In the genomic region with DNA sequence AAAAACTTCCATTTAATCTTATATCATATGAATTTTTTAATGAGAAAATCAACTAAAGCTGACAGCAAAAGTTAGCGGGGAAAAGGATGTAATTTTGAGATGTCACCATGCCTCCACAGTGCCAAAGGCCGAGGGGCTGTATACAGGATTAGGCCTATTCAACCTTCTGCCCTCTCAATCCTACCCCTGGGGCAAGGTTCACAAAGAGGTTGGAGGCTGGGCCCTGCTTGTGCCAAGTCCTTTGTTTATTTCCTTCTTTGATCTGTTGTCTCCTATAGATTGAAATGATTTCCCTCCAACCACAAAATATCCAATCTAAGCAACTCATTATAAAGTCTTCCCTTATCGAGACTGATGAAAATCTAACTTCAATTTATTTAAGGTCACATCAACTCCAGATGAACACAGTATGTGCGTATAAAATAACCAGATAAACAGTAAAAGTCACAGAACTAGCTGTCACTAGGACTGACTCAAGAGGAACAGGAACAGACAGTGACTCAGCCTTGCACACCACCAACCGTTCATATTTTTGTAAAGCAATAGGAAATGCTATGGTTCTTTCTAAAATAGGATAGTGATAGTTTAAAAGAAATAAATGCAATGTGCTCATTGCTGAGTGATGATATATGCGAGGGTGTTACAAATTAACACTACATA, we compare ENCODE assay signal across 11 cellular contexts.
DNase-seq lines count a peak whose midpoint lies in the region; ATAC-seq and TF ChIP-seq lines count a peak whose summit lies in the region.
"Had no signal": no experiment of that assay in that cellular context is flagged by ENCODE, and none has a peak within 500 bp of the region (broad histone marks: within the 10 kb centered on the region; RNA-seq: fewer than 3 reads in every experiment).

No MANE protein-coding gene starts in this region.

- H3K4me3 Mint-ChIP-seq in HFFc6 = peak overlapping the region; percentile 54
- no peak overlapping the region for H3K4me3 Mint-ChIP-seq in activated T-helper 1 cell treated with anti-CD3 and anti-CD28 coated beads, Interleukin-12 subunit alpha, Interleukin-12 subunit beta, Interleukin-2, Interleukin-4 antibody, amounts not matched to agents 30 ng/mL and 10 ng/mL and 1 ng/mL, durations not matched to agents 14 hours and 24 hours and 36 hours
- no peak overlapping the region for H3K4me3 Mint-ChIP-seq in WTC11

- no peak for TF ChIP-seq CTCF in BJ (IDR thresholded peaks at IDR 0.05; ENCODE audit: insufficient read depth, low read depth, low read length)
- no peak for TF ChIP-seq CTCF in HFFc6 (IDR thresholded peaks at IDR 0.05)
- no peak for TF ChIP-seq CTCF in WTC11 (IDR thresholded peaks at IDR 0.05)

- H3K27me3 ChIP-seq in BJ (ENCODE audit: control insufficient read depth, insufficient read depth, low read length) = no peaks in the 10 kb centered on the region
- H3K27me3 ChIP-seq: neutrophil had no signal

- peak overlapping the region; percentile 81 for H3K27ac Mint-ChIP-seq in HFFc6
- H3K27ac Mint-ChIP-seq in activated T-helper 1 cell treated with anti-CD3 and anti-CD28 coated beads, Interleukin-12 subunit alpha, Interleukin-12 subunit beta, Interleukin-2, Interleukin-4 antibody, amounts not matched to agents 30 ng/mL and 10 ng/mL and 1 ng/mL, durations not matched to agents 14 hours and 24 hours and 36 hours = peak overlapping the region; percentile 52
- no peak overlapping the region for H3K27ac Mint-ChIP-seq in WTC11

- ATAC-seq in left colon = peak; percentile 46
- ATAC-seq in WTC11 = no peak

- no peak overlapping the region for H3K4me3 ChIP-seq in BJ (ENCODE audit: low read depth, low read length)

- H3K27me3 Mint-ChIP-seq in HFFc6 (ENCODE audit: insufficient read depth) = no peaks in the 10 kb centered on the region
- no peaks in the 10 kb centered on the region for H3K27me3 Mint-ChIP-seq in activated T-helper 1 cell treated with anti-CD3 and anti-CD28 coated beads, Interleukin-12 subunit alpha, Interleukin-12 subunit beta, Interleukin-2, Interleukin-4 antibody, amounts not matched to agents 30 ng/mL and 10 ng/mL and 1 ng/mL, durations not matched to agents 14 hours and 24 hours and 36 hours (ENCODE audit: insufficient read depth)
- H3K27me3 Mint-ChIP-seq in WTC11 (ENCODE audit: low read depth) = no peaks in the 10 kb centered on the region

- DNase-seq in BJ (ENCODE audit: low read depth) = peak; percentile 35
- peak; percentile 66 for DNase-seq in HFFc6
- DNase-seq in activated T-helper 1 cell treated with anti-CD3 and anti-CD28 coated beads, Interleukin-12 subunit alpha, Interleukin-12 subunit beta, Interleukin-2, Interleukin-4 antibody, amounts not matched to agents 30 ng/mL and 10 ng/mL and 1 ng/mL, durations not matched to agents 14 hours and 24 hours and 36 hours (ENCODE audit: low spot score) = no peak
- no peak for DNase-seq in left colon
- DNase-seq in NCI-H2107 (lab: John Stamatoyannopoulos, UW) = no peak
- DNase-seq in NCI-H2196 (lab: John Stamatoyannopoulos, UW; ENCODE audit: unreplicated experiment) = no peak
- DNase-seq in SHP77 (lab: John Stamatoyannopoulos, UW) = no peak
- no peak for DNase-seq in WTC11 (ENCODE audit: low spot score)
- DNase-seq: NCI-H2029 treated with DMSO at 0.1 percent for 48 hours; stimulated activated naive CD4-positive, alpha-beta T cell treated with Interleukin-2 at 50 U/mL for 16 hours had no signal

- H3K9me3 Mint-ChIP-seq in HFFc6 = no peaks in the 10 kb centered on the region
- no peaks in the 10 kb centered on the region for H3K9me3 Mint-ChIP-seq in activated T-helper 1 cell treated with anti-CD3 and anti-CD28 coated beads, Interleukin-12 subunit alpha, Interleukin-12 subunit beta, Interleukin-2, Interleukin-4 antibody, amounts not matched to agents 30 ng/mL and 10 ng/mL and 1 ng/mL, durations not matched to agents 14 hours and 24 hours and 36 hours
- no peaks in the 10 kb centered on the region for H3K9me3 Mint-ChIP-seq in WTC11

- H3K4me1 Mint-ChIP-seq in HFFc6 (ENCODE audit: low read depth) (peaks cover 31% of the 10 kb centered on the region), WTC11 (peaks cover 26% of the 10 kb centered on the region)
- peaks cover 25% of the 10 kb centered on the region for H3K4me1 Mint-ChIP-seq in activated T-helper 1 cell treated with anti-CD3 and anti-CD28 coated beads, Interleukin-12 subunit alpha, Interleukin-12 subunit beta, Interleukin-2, Interleukin-4 antibody, amounts not matched to agents 30 ng/mL and 10 ng/mL and 1 ng/mL, durations not matched to agents 14 hours and 24 hours and 36 hours (ENCODE audit: low read depth)

- H3K36me3 Mint-ChIP-seq in HFFc6 (ENCODE audit: low read depth) (no peaks in the 10 kb centered on the region), WTC11 (no peaks in the 10 kb centered on the region)
- peaks cover 24% of the 10 kb centered on the region for H3K36me3 Mint-ChIP-seq in activated T-helper 1 cell treated with anti-CD3 and anti-CD28 coated beads, Interleukin-12 subunit alpha, Interleukin-12 subunit beta, Interleukin-2, Interleukin-4 antibody, amounts not matched to agents 30 ng/mL and 10 ng/mL and 1 ng/mL, durations not matched to agents 14 hours and 24 hours and 36 hours (ENCODE audit: low read depth)

- intact Hi-C loops in activated T-helper 1 cell treated with anti-CD3 and anti-CD28 coated beads, Interleukin-12 subunit alpha, Interleukin-12 subunit beta, Interleukin-2, Interleukin-4 antibody, amounts not matched to agents 30 ng/mL and 10 ng/mL and 1 ng/mL, durations not matched to agents 14 hours and 24 hours and 36 hours (cut with micrococcal nuclease) = loop anchor here (10.0 kb wide), 1 partner anchor 203 kb away; no protein-coding TSS in a partner anchor
- intact Hi-C loops in left colon (cut with DNase I, micrococcal nuclease) = no loop called here

- CTCF ChIA-PET in BJ (lab: Yijun Ruan, JAX) = interaction anchor here (0.6 to 1.6 kb wide), 5 partner anchors 199 to 329 kb away, joined by 3 read pairs; no protein-coding TSS in a partner anchor
- CTCF ChIA-PET in WTC11 (lab: Charles Lee) = no interaction called here

- H3K36me3 ChIP-seq in BJ (ENCODE audit: control insufficient read depth, insufficient read depth, low read length) = no peaks in the 10 kb centered on the region
- H3K36me3 ChIP-seq: neutrophil had no signal

- POLR2A ChIA-PET in BJ (lab: Charles Lee) = no interaction called here
- POLR2A ChIA-PET in WTC11 (lab: Charles Lee) = no interaction called here

TF ChIP-seq in WTC11, 78 proteins besides CTCF, POLR2A, EP300 and RAD21:
- TF ChIP-seq TEAD1 (CRISPR knock-in tag; IDR thresholded peaks at IDR 0.05) (no peak), ZNF416 (CRISPR knock-in tag; IDR thresholded peaks at IDR 0.05) (no peak)

Comparison
In these comparisons a context has a peak if more than half of its experiments do, and no peak if none do; other contexts are left out.
1. DNase-seq: peak in BJ (single experiment) and HFFc6 (single experiment); none in activated T-helper 1 cell treated with anti-CD3 and anti-CD28 coated beads, Interleukin-12 subunit alpha, Interleukin-12 subunit beta, Interleukin-2, Interleukin-4 antibody, amounts not matched to agents 30 ng/mL and 10 ng/mL and 1 ng/mL, durations not matched to agents 14 hours and 24 hours and 36 hours (single experiment), left colon (0 of 2), NCI-H2107 (single experiment), NCI-H2196 (single experiment), SHP77 (0 of 2) and WTC11 (single experiment).